ENCODE assay signal across 2 cellular contexts in the genomic region with DNA sequence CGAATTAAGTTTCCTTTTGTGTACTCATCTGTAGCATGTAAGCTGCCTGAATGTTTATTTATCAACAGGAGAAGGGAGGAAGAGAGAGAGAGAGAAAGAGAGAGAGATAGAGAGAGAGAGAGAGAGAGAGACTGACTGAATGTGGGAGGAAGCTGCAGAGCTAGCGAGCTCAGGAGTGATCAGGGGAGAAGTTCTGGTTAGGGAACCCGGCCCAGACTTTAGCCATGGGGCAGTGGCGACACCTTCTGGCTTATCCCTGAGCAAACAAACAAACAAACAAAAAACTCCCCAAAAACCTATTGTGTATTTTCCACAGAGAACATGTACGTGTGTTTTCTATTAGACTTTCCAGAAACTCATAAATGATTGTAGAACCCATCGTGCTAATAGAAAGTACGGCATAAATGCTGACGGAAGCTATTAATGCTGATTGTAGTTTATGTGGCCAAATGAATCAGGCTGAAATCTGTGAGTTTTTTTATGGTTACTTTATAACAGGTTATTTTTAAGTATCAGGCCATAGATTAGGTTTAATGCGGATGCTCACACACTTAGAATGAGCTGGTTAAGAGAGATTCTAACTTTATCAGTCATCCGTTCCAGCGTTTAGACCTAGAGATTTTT.
A peak's percentile ranks its signal among the peaks of the same experiment; 100 is the strongest.
TF ChIP-seq lines count a peak whose summit lies in the region.

No MANE protein-coding gene starts in this region.

TF ChIP-seq in WTC11, 78 proteins besides CTCF, POLR2A, EP300 and RAD21 (continued from another document):
- TF ChIP-seq, protein P1, sequence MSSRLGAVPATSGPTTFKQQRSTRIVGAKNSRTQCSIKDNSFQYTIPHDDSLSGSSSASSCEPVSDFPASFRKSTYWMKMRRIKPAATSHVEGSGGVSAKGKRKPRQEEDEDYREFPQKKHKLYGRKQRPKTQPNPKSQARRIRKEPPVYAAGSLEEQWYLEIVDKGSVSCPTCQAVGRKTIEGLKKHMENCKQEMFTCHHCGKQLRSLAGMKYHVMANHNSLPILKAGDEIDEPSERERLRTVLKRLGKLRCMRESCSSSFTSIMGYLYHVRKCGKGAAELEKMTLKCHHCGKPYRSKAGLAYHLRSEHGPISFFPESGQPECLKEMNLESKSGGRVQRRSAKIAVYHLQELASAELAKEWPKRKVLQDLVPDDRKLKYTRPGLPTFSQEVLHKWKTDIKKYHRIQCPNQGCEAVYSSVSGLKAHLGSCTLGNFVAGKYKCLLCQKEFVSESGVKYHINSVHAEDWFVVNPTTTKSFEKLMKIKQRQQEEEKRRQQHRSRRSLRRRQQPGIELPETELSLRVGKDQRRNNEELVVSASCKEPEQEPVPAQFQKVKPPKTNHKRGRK (CRISPR knock-in tag; IDR thresholded peaks at IDR 0.05; ENCODE audit: borderline replicate concordance), result no peak

TF ChIP-seq in HepG2, 621 proteins besides CTCF, POLR2A, EP300 and RAD21 (continued from another document):
- TF ChIP-seq, protein P2, sequence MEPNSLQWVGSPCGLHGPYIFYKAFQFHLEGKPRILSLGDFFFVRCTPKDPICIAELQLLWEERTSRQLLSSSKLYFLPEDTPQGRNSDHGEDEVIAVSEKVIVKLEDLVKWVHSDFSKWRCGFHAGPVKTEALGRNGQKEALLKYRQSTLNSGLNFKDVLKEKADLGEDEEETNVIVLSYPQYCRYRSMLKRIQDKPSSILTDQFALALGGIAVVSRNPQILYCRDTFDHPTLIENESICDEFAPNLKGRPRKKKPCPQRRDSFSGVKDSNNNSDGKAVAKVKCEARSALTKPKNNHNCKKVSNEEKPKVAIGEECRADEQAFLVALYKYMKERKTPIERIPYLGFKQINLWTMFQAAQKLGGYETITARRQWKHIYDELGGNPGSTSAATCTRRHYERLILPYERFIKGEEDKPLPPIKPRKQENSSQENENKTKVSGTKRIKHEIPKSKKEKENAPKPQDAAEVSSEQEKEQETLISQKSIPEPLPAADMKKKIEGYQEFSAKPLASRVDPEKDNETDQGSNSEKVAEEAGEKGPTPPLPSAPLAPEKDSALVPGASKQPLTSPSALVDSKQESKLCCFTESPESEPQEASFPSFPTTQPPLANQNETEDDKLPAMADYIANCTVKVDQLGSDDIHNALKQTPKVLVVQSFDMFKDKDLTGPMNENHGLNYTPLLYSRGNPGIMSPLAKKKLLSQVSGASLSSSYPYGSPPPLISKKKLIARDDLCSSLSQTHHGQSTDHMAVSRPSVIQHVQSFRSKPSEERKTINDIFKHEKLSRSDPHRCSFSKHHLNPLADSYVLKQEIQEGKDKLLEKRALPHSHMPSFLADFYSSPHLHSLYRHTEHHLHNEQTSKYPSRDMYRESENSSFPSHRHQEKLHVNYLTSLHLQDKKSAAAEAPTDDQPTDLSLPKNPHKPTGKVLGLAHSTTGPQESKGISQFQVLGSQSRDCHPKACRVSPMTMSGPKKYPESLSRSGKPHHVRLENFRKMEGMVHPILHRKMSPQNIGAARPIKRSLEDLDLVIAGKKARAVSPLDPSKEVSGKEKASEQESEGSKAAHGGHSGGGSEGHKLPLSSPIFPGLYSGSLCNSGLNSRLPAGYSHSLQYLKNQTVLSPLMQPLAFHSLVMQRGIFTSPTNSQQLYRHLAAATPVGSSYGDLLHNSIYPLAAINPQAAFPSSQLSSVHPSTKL (CRISPR knock-in tag; IDR thresholded peaks at IDR 0.05), result no peak
- TF ChIP-seq ZNF816 (CRISPR knock-in tag; IDR thresholded peaks at IDR 0.05; ENCODE audit: borderline replicate concordance), result no peak
- TF ChIP-seq STAG1 (CRISPR knock-in tag; IDR thresholded peaks at IDR 0.05), result peak; percentile 79
- no peak for TF ChIP-seq ARID2 (CRISPR knock-in tag; IDR thresholded peaks at IDR 0.05; ENCODE audit: borderline replicate concordance)
- TF ChIP-seq, protein P3, sequence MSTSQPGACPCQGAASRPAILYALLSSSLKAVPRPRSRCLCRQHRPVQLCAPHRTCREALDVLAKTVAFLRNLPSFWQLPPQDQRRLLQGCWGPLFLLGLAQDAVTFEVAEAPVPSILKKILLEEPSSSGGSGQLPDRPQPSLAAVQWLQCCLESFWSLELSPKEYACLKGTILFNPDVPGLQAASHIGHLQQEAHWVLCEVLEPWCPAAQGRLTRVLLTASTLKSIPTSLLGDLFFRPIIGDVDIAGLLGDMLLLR (CRISPR knock-in tag; IDR thresholded peaks at IDR 0.05), result no peak
- TF ChIP-seq, protein P4, sequence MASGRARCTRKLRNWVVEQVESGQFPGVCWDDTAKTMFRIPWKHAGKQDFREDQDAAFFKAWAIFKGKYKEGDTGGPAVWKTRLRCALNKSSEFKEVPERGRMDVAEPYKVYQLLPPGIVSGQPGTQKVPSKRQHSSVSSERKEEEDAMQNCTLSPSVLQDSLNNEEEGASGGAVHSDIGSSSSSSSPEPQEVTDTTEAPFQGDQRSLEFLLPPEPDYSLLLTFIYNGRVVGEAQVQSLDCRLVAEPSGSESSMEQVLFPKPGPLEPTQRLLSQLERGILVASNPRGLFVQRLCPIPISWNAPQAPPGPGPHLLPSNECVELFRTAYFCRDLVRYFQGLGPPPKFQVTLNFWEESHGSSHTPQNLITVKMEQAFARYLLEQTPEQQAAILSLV (CRISPR knock-in tag; IDR thresholded peaks at IDR 0.05; ENCODE audit: borderline replicate concordance), result no peak
- no peak for TF ChIP-seq HOXA9 (CRISPR knock-in tag; IDR thresholded peaks at IDR 0.05; ENCODE audit: borderline replicate concordance)
- no peak for TF ChIP-seq CENPX (CRISPR knock-in tag; IDR thresholded peaks at IDR 0.05)
- no peak for TF ChIP-seq NCOR1 (IDR thresholded peaks at IDR 0.05; ENCODE audit: borderline replicate concordance, low read length)
- no peak for TF ChIP-seq ZFP1 (CRISPR knock-in tag; IDR thresholded peaks at IDR 0.05)
- no peak for TF ChIP-seq CC2D1A (CRISPR knock-in tag; IDR thresholded peaks at IDR 0.05)
- no peak for TF ChIP-seq CAMTA2 (CRISPR knock-in tag; IDR thresholded peaks at IDR 0.05; ENCODE audit: borderline replicate concordance)
- TF ChIP-seq, protein P5, sequence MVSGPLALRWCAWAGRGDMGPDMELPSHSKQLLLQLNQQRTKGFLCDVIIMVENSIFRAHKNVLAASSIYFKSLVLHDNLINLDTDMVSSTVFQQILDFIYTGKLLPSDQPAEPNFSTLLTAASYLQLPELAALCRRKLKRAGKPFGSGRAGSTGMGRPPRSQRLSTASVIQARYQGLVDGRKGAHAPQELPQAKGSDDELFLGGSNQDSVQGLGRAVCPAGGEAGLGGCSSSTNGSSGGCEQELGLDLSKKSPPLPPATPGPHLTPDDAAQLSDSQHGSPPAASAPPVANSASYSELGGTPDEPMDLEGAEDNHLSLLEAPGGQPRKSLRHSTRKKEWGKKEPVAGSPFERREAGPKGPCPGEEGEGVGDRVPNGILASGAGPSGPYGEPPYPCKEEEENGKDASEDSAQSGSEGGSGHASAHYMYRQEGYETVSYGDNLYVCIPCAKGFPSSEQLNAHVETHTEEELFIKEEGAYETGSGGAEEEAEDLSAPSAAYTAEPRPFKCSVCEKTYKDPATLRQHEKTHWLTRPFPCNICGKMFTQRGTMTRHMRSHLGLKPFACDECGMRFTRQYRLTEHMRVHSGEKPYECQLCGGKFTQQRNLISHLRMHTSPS (CRISPR knock-in tag; IDR thresholded peaks at IDR 0.05; ENCODE audit: low read depth), result no peak
- peak; percentile 57; the same call in 1 of the 2 replicates for TF ChIP-seq SMC3 (IDR thresholded peaks at IDR 0.05; ENCODE audit: low read length)
